Comparison of ENCODE assay signal across 21 cellular contexts in genomic region chr17:16181581-16181980, GRCh38.
"Had no signal": no experiment of that assay in that cellular context is flagged by ENCODE, and none has a peak within 500 bp of the region (broad histone marks: within the 10 kb centered on the region; RNA-seq: fewer than 3 reads in every experiment).

No MANE protein-coding gene starts in this region.

- DNase-seq: Kasumi-1, MV-4-11, NCI-H1048, NCI-H1105, NCI-H1417, NCI-H1436 treated with DMSO at 0.1 percent for 48 hours, NCI-H1694, NCI-H1930, NCI-H2081, NCI-H2107, NCI-H2227 treated with DMSO at 0.1 percent for 48 hours, NCI-H524, NCI-H526 treated with DMSO at 0.1 percent for 48 hours, NCI-H748 treated with DMSO at 0.1 percent for 48 hours, SHP77 had no signal

- H3K27me3 Mint-ChIP-seq: IgD-negative memory B cell had no signal

- H3K9me3 Mint-ChIP-seq: IgD-negative memory B cell had no signal

- H3K4me3 ChIP-seq: K562 had no signal

- ATAC-seq: K562, Panc1 had no signal

- H3K4me3 Mint-ChIP-seq: IgD-negative memory B cell had no signal

- H3K27ac ChIP-seq: HL-60, KMS-11, RWPE1 had no signal
